In the genomic region with DNA sequence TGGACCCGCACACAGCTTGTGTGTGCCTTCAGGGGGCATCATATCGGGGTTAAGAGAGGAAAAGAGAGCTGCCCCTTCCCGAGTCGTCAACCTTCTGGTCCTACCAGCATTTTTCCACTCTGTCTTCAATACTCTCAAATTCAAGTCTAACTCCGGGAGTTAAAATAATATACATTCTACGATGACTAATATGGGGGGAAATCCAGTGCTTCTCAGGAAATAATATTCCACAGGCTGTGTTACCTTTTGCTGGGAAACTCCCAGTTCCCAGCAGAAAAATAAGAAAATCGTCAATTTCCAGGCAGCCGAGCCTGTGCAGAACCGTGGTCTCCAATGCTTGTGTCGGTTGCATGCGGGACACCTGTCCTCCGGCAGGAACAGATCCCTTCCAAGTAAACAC, we compare ENCODE assay signal across 16 cellular contexts.
"Had no signal": no experiment of that assay in that cellular context is flagged by ENCODE, and none has a peak within 500 bp of the region (broad histone marks: within the 10 kb centered on the region; RNA-seq: fewer than 3 reads in every experiment).

No MANE protein-coding gene starts in this region.

- H3K4me1 ChIP-seq: gastrocnemius medialis, prostate gland had no signal

- H3K9me3 ChIP-seq: gastrocnemius medialis, mucosa of descending colon, prostate gland, thoracic aorta had no signal

- ATAC-seq: activated T-helper 17 cell treated with anti-CD3 and anti-CD28 coated beads, Interleukin-2, amount 50 U/mL, for 72 hours; esophagus mucosa; gastrocnemius medialis; left cardiac atrium; mucosa of descending colon; stimulated activated naive B cell treated with anti-CD40 and anti-IgM and Interleukin-4, amounts not matched to agents 10 μg/mL and 1 μg/mL and 100 μg/mL, for 72 hours; WTC11 had no signal

- H3K27ac ChIP-seq: coronary artery, gastrocnemius medialis, prostate gland, thoracic aorta had no signal

- H3K4me3 ChIP-seq: coronary artery, gastrocnemius medialis, mucosa of descending colon, prostate gland, thoracic aorta had no signal

- H3K36me3 ChIP-seq: gastrocnemius medialis, prostate gland, thoracic aorta had no signal

- DNase-seq: activated T-cell treated with anti-CD3 and anti-CD28 coated beads, Interleukin-2, amount 50 U/mL, for 1 hour; gastrocnemius medialis; hypothalamus; islet precursor cell; left cardiac atrium; mucosa of descending colon; stimulated activated CD4-positive, alpha-beta T cell treated with anti-CD3 and anti-CD28 coated beads, Interleukin-2, amount 100 ng/mL, for 48 hours; stimulated activated CD8-positive, alpha-beta memory T cell treated with anti-CD3 and anti-CD28 coated beads, Interleukin-4, amount 100 ng/mL, for 48 hours; stimulated activated naive B cell treated with anti-CD40 and anti-IgM and Interleukin-4, amounts not matched to agents 10 μg/mL and 1 μg/mL and 100 μg/mL, for 72 hours; T1000 had no signal
